In genomic region chr22:37033605-37034430, GRCh38 we compare ENCODE assay signal across 1 cellular context.
TF ChIP-seq lines count a peak whose summit lies in the region.

No MANE protein-coding gene starts in this region.

TF ChIP-seq in HepG2, 621 proteins besides CTCF, POLR2A, EP300 and RAD21 (continued from another document and continues in another):
- TF ChIP-seq KIAA2018 (CRISPR knock-in tag; IDR thresholded peaks at IDR 0.05; ENCODE audit: borderline replicate concordance) (no peak; the same call in 1 of the 2 replicates), ZNF724P (CRISPR knock-in tag; IDR thresholded peaks at IDR 0.05; ENCODE audit: borderline replicate concordance) (no peak), ZNF609 (CRISPR knock-in tag; IDR thresholded peaks at IDR 0.05; ENCODE audit: borderline replicate concordance) (0 out of 2 replicates have a peak, but pooled peaks have one; percentile 50), ZNF281 (CRISPR knock-in tag; IDR thresholded peaks at IDR 0.05; ENCODE audit: borderline replicate concordance) (peak; percentile 59), KAT7 (CRISPR knock-in tag; IDR thresholded peaks at IDR 0.05; ENCODE audit: borderline replicate concordance) (no peak), ZNF414 (CRISPR knock-in tag; IDR thresholded peaks at IDR 0.05) (peak; percentile 59), GATA4 (IDR thresholded peaks at IDR 0.05; ENCODE audit: borderline replicate concordance, low read depth) (peak; percentile 51; the same call in 1 of the 2 replicates), PAXIP1 (CRISPR knock-in tag; conservative IDR thresholded peaks at IDR 0.05) (peak; percentile 95), KDM6A (CRISPR knock-in tag; IDR thresholded peaks at IDR 0.05; ENCODE audit: low read depth) (peak; percentile 88), ZSCAN31 (CRISPR knock-in tag; IDR thresholded peaks at IDR 0.05; ENCODE audit: low read depth) (peak; percentile 39; the same call in 1 of the 2 replicates), RCOR2 (CRISPR knock-in tag; IDR thresholded peaks at IDR 0.05) (peak; percentile 69; the same call in 1 of the 2 replicates), DPF2 (CRISPR knock-in tag; IDR thresholded peaks at IDR 0.05; ENCODE audit: borderline replicate concordance, low read depth) (0 out of 2 replicates have a peak, but pooled peaks have one; percentile 47), SRY (CRISPR knock-in tag; IDR thresholded peaks at IDR 0.05) (0 out of 2 replicates have a peak, but pooled peaks have one; percentile 42), KLF12 (CRISPR knock-in tag; IDR thresholded peaks at IDR 0.05; ENCODE audit: borderline replicate concordance) (peak; percentile 76; the same call in 1 of the 2 replicates), ZFP37 (CRISPR knock-in tag; IDR thresholded peaks at IDR 0.05; ENCODE audit: borderline replicate concordance) (peak; percentile 18; the same call in 1 of the 2 replicates), CAMTA2 (CRISPR knock-in tag; IDR thresholded peaks at IDR 0.05; ENCODE audit: borderline replicate concordance) (0 out of 2 replicates have a peak, but pooled peaks have one; percentile 34), FOXP4 (CRISPR knock-in tag; IDR thresholded peaks at IDR 0.05) (peak; percentile 63; the same call in 1 of the 2 replicates), ZBTB46 (CRISPR knock-in tag; IDR thresholded peaks at IDR 0.05; ENCODE audit: borderline replicate concordance) (peak; percentile 33; the same call in 1 of the 2 replicates), NFYB (CRISPR knock-in tag; IDR thresholded peaks at IDR 0.05) (no peak), FOXP1 (IDR thresholded peaks at IDR 0.05) (no peak), FOXP1 (CRISPR knock-in tag; IDR thresholded peaks at IDR 0.05) (peak; percentile 57; the same call in 1 of the 2 replicates)
